7 cellular contexts compared by ENCODE assay signal in genomic region chr2:159234868-159235267, GRCh38.
"Had no signal": no experiment of that assay in that cellular context is flagged by ENCODE, and none has a peak within 500 bp of the region (broad histone marks: within the 10 kb centered on the region; RNA-seq: fewer than 3 reads in every experiment).

No MANE protein-coding gene starts in this region.

- H2AFZ ChIP-seq: GM23248 had no signal

- H3K9ac ChIP-seq: GM23248, KMS-11 had no signal

- H3K4me3 ChIP-seq: GM23248 had no signal

- H3K4me2 ChIP-seq: KMS-11 had no signal

- H3K27ac ChIP-seq: GM23248, KMS-11 had no signal

- FAIRE-seq: HTR-8/SVneo had no signal

- DNase-seq: GM23248, GOT3, H7, HCEC 1CT, KBM-7 had no signal
